7 cellular contexts compared by ENCODE assay signal in the genomic region with DNA sequence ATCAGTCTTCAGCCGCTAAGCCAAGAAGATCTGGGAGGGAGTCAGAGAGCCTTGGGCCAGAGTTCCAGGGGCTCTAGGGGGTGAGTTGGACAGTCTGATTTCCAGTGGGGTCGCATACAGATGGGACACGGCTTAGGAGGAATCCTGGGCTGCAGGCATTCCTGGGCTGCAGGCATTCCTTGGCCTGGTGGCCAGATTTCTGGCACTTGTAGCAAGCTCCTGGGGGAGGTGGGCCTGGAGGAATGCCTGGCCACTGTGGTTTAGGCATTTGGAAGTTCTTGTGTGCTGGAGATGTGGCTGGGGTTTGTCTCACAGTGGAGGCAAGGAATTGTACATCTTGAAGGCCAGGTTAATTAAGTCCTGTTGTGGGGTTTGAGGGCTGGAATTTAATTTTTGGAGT.
DNase-seq lines count a peak whose midpoint lies in the region; ATAC-seq, FAIRE-seq and TF ChIP-seq lines count a peak whose summit lies in the region.
"Not testable (repeated sequence)": the region's sequence is repeated elsewhere in the genome, so short reads cannot be mapped to it uniquely, and the experiment has no call there.

No MANE protein-coding gene starts in this region.

- H2AFZ ChIP-seq in SK-N-SH (ENCODE audit: low read depth); H1 (ENCODE audit: low read length); neuronal stem cell (ENCODE audit: low read length): not testable (repeated sequence)

- H3K23ac ChIP-seq in H1 (ENCODE audit: insufficient read length); neuronal stem cell (ENCODE audit: low read depth, low read length, poor library complexity): not testable (repeated sequence)

- not testable (repeated sequence) for TF ChIP-seq POLR2A in H1 (IDR thresholded peaks at IDR 0.05; ENCODE audit: control extremely low read depth in 1 of 2, low read depth in 2 of 2, low read length in 2 of 2)

- peak overlapping the region; percentile 60; the same call in 1 of the 2 replicates for H2BK5ac ChIP-seq in H1 (ENCODE audit: low read depth, low read length)
- not testable (repeated sequence) for H2BK5ac ChIP-seq in neuronal stem cell (ENCODE audit: low read length)

- POLR2A ChIA-PET in SK-N-SH (lab: Yijun Ruan, JAX); H1 (lab: Charles Lee; ENCODE audit: partially characterized antibody): not testable (repeated sequence)

- not testable (repeated sequence) for H3F3A ChIP-seq in SK-N-SH (replicated peaks; ENCODE audit: insufficient read depth)

- not testable (repeated sequence) for ATAC-seq in Right ventricle myocardium superior (ENCODE audit: poor library complexity)

- not testable (repeated sequence) for FAIRE-seq in H1 (lab: Jason Lieb, UNC)

- CTCF ChIA-PET in SK-N-SH (lab: Yijun Ruan, JAX) = not testable (repeated sequence)
- CTCF ChIA-PET in H1 (lab: Charles Lee; ENCODE audit: partially characterized antibody) = interaction anchor here (0.6 kb wide), 1 partner anchor 53 kb away, joined by 3 read pairs; no protein-coding TSS in a partner anchor

- not testable (repeated sequence) for H3K79me1 ChIP-seq in H1 (ENCODE audit: low read depth, low read length); neuronal stem cell (ENCODE audit: low read depth, low read length)

- not testable (repeated sequence) for H3K27ac ChIP-seq in SK-N-SH (ENCODE audit: low read depth in 2 of 2, low read length in 1 of 2); H1 (ENCODE audit: low read depth, low read length); neuronal stem cell (replicated peaks; ENCODE audit: low read length)

- not testable (repeated sequence) for H3K4ac ChIP-seq in H1 (replicated peaks; ENCODE audit: insufficient read length, low read depth, low read length); neuronal stem cell (ENCODE audit: low read length)

- H3K4me2 ChIP-seq in SK-N-SH; H1 (ENCODE audit: insufficient read depth in 1 of 2, low read depth in 2 of 2, low read length in 2 of 2); neuronal stem cell (ENCODE audit: insufficient read depth, low read length, poor library complexity, severe bottlenecking): not testable (repeated sequence)

- not testable (repeated sequence) for H3K23me2 ChIP-seq in H1 (ENCODE audit: low read depth, low read length)

- H3K9me3 ChIP-seq in SK-N-SH; neuronal stem cell (replicated peaks in 1 of 2; ENCODE audit: control insufficient read depth in 2 of 2, insufficient read depth in 1 of 2, low read depth in 1 of 2, low read length in 2 of 2): not testable (repeated sequence)
- H3K9me3 ChIP-seq in H1 (ENCODE audit: insufficient read depth in 2 of 2, low read depth in 1 of 2, low read length in 1 of 2) = peaks cover 0 to 11% of the 10 kb centered on the region in 2 experiments; a peak in 2 of 4 replicates

- H3K9ac ChIP-seq in SK-N-SH; H1 (replicated peaks in 1 of 4; ENCODE audit: extremely low read depth in 1 of 4, low read depth in 3 of 4, low read length in 3 of 4); neuronal stem cell (ENCODE audit: low read depth, low read length, poor library complexity): not testable (repeated sequence)

- H3K14ac ChIP-seq in H1 (ENCODE audit: insufficient read length); neuronal stem cell (ENCODE audit: low read length): not testable (repeated sequence)

- H3K36me3 ChIP-seq in SK-N-SH (replicated peaks in 1 of 2; ENCODE audit: control insufficient read depth in 1 of 2, insufficient read depth in 2 of 2, low read length in 1 of 2); H1 (ENCODE audit: control insufficient read depth in 2 of 4, insufficient read depth in 4 of 4, low read length in 3 of 4); neuronal stem cell (replicated peaks in 1 of 2; ENCODE audit: control insufficient read depth in 2 of 2, insufficient read depth in 2 of 2, low read length in 2 of 2): not testable (repeated sequence)

- H2AK5ac ChIP-seq in H1 (ENCODE audit: low read depth, low read length); neuronal stem cell (ENCODE audit: low read depth, low read length): not testable (repeated sequence)

- H2BK120ac ChIP-seq in H1 (replicated peaks; ENCODE audit: low read depth, low read length); neuronal stem cell (ENCODE audit: low read depth, low read length): not testable (repeated sequence)

- not testable (repeated sequence) for H3K56ac ChIP-seq in H1 (replicated peaks; ENCODE audit: insufficient read length, low read depth, low read length)

- H3K9me2 ChIP-seq in SK-N-SH = not testable (repeated sequence)

- H3K79me2 ChIP-seq in SK-N-SH (ENCODE audit: insufficient read depth); H1 (ENCODE audit: control insufficient read depth in 1 of 2, insufficient read depth in 2 of 2, low read length in 2 of 2): not testable (repeated sequence)

- not testable (repeated sequence) for H3K4me1 ChIP-seq in SK-N-SH (ENCODE audit: control insufficient read depth in 1 of 2, insufficient read depth in 2 of 2, low read depth in 1 of 2, low read length in 1 of 2); H1 (replicated peaks in 1 of 4; ENCODE audit: control insufficient read depth in 3 of 4, insufficient read depth in 4 of 4, low read length in 3 of 4); neuronal stem cell (ENCODE audit: control insufficient read depth in 2 of 2, insufficient read depth in 1 of 2, low read depth in 1 of 2, low read length in 2 of 2)

- intact Hi-C loops in Right ventricle myocardium superior (cut with DNase I) = not testable (repeated sequence)

- not testable (repeated sequence) for TF ChIP-seq CTCF in SK-N-SH (IDR thresholded peaks at IDR 0.05); astrocyte of the cerebellum (IDR thresholded peaks at IDR 0.05; ENCODE audit: low read depth, low read length, missing control alignments); H1 (IDR thresholded peaks at IDR 0.05; ENCODE audit: control extremely low read depth in 1 of 3, insufficient read depth in 1 of 3, low read depth in 1 of 3, low read length in 3 of 3); fibroblast of pulmonary artery (IDR thresholded peaks at IDR 0.05; ENCODE audit: low read length, missing control alignments)

- not testable (repeated sequence) for H3K4me3 ChIP-seq in SK-N-SH (ENCODE audit: low read depth in 2 of 2, low read length in 1 of 2); astrocyte of the cerebellum (ENCODE audit: low read depth, low read length); H1 (ENCODE audit: extremely low read depth in 1 of 4, insufficient read depth in 2 of 4, low read depth in 3 of 4, low read length in 4 of 4); fibroblast of pulmonary artery (replicated peaks; ENCODE audit: low read depth, low read length); neuronal stem cell (ENCODE audit: low read length in 2 of 2)

- H4K91ac ChIP-seq in H1 (replicated peaks; ENCODE audit: insufficient read length, low read length); neuronal stem cell (ENCODE audit: low read depth, low read length, poor library complexity): not testable (repeated sequence)

- H2BK20ac ChIP-seq in H1 (ENCODE audit: low read length) = peak overlapping the region; percentile 86; the same call in 1 of the 2 replicates

- not testable (repeated sequence) for H3K18ac ChIP-seq in H1 (ENCODE audit: extremely low read depth, low read length)
- peak overlapping the region; percentile 28 for H3K18ac ChIP-seq in neuronal stem cell (ENCODE audit: low read length)

- not testable (repeated sequence) for H4K20me1 ChIP-seq in SK-N-SH (ENCODE audit: insufficient read depth); H1 (replicated peaks in 1 of 2; ENCODE audit: control insufficient read depth in 1 of 2, insufficient read depth in 2 of 2, low read length in 2 of 2)

- not testable (repeated sequence) for TF ChIP-seq RAD21 in SK-N-SH (IDR thresholded peaks at IDR 0.05; ENCODE audit: low read length); H1 (IDR thresholded peaks at IDR 0.05 in 1 of 2, conservative IDR thresholded peaks at IDR 0.05 in 1 of 2; ENCODE audit: low read depth in 2 of 2, low read length in 2 of 2)

- H4K8ac ChIP-seq in H1 (ENCODE audit: extremely low read depth, insufficient read depth, low read length); neuronal stem cell (ENCODE audit: low read depth, low read length): not testable (repeated sequence)

- H2BK12ac ChIP-seq in H1 (ENCODE audit: low read depth, low read length) = 0 out of 2 replicates have a peak overlapping the region, but pooled peaks have one; percentile 50
- not testable (repeated sequence) for H2BK12ac ChIP-seq in neuronal stem cell (ENCODE audit: low read length)

- in situ Hi-C loops in astrocyte of the cerebellum (cut with HindIII; ENCODE audit: low sequenced_read_pairs) = not testable (repeated sequence)

- 76% methylated on average over 2 of the region's 3 CpGs for WGBS in SK-N-SH (ENCODE audit: low lambda C conversion rate)
- 95% methylated on average over 3 of the region's 3 CpGs; no CpG with 5 or more reads in 1 of the 2 experiments for WGBS in H1 (ENCODE audit: extremely low coverage in 1 of 2, insufficient coverage in 1 of 2, insufficient read length in 1 of 2, insufficient replicate concordance in 2 of 2, low coverage in 1 of 2, low lambda C conversion rate in 2 of 2, missing lambda C conversion rate in 1 of 2), 2 experiments
- WGBS in neuronal stem cell (ENCODE audit: extremely low coverage in 2 of 2, insufficient read length in 2 of 2, insufficient replicate concordance in 1 of 2), 2 donors = no CpG with 5 or more reads among the region's 3 CpGs

- H4K5ac ChIP-seq in H1 (ENCODE audit: insufficient read length, low read depth, low read length) = not testable (repeated sequence)

- H2BK15ac ChIP-seq in H1 (ENCODE audit: low read length); neuronal stem cell (ENCODE audit: low read length): not testable (repeated sequence)

- DNase-seq in M059J (ENCODE audit: low read depth) (peak; percentile 10), astrocyte of the cerebellum (ENCODE audit: low read depth) (peak; percentile 67), H1 (ENCODE audit: low read depth in 1 of 2, low spot score in 2 of 2) (peak in 1 of 2 experiments; percentile 35), fibroblast of pulmonary artery (ENCODE audit: low read depth) (peak; percentile 6), Right ventricle myocardium superior (peak; percentile 43)
- not testable (repeated sequence) for DNase-seq in SK-N-SH; neuronal stem cell (ENCODE audit: low spot score)

- not testable (repeated sequence) for H3K27me3 ChIP-seq in SK-N-SH (ENCODE audit: insufficient read depth); H1 (replicated peaks in 1 of 4; ENCODE audit: control insufficient read depth in 3 of 4, extremely low read depth in 1 of 4, insufficient read depth in 3 of 4, low read length in 3 of 4); neuronal stem cell (ENCODE audit: control insufficient read depth in 3 of 3, insufficient read depth in 3 of 3, low read depth in 1 of 3, low read length in 3 of 3)

- TF ChIP-seq EP300 in SK-N-SH (IDR thresholded peaks at IDR 0.05; ENCODE audit: borderline replicate concordance in 1 of 2, low read depth in 1 of 2, low read length in 1 of 2); H1 (IDR thresholded peaks at IDR 0.05; ENCODE audit: borderline replicate concordance in 1 of 2, low read depth in 2 of 2, low read length in 2 of 2): not testable (repeated sequence)
